ENCODE assay signal across 1 cellular context in genomic region chr18:3689091-3689490, GRCh38.
TF ChIP-seq lines count a peak whose summit lies in the region.

No MANE protein-coding gene starts in this region.

TF ChIP-seq in IMR-90, 13 proteins besides CTCF, POLR2A, EP300 and RAD21 (continued from another document):
- TF ChIP-seq ELK1 (IDR thresholded peaks at IDR 0.05; ENCODE audit: borderline replicate concordance, low read depth, low read length): no peak
- no peak for TF ChIP-seq BHLHE40 (IDR thresholded peaks at IDR 0.05; ENCODE audit: low read depth, low read length)
- TF ChIP-seq CEBPB (IDR thresholded peaks at IDR 0.05; ENCODE audit: low read depth, low read length): no peak
- no peak for TF ChIP-seq SMC3 (IDR thresholded peaks at IDR 0.05; ENCODE audit: low read depth, low read length)
- no peak for TF ChIP-seq RFX5 (IDR thresholded peaks at IDR 0.05; ENCODE audit: low read depth, low read length)
- no peak for TF ChIP-seq CHD1 (IDR thresholded peaks at IDR 0.05; ENCODE audit: low read depth, low read length)
- no peak for TF ChIP-seq MXI1 (IDR thresholded peaks at IDR 0.05; ENCODE audit: borderline replicate concordance, low read depth, low read length)
- no peak for TF ChIP-seq MAZ (IDR thresholded peaks at IDR 0.05; ENCODE audit: borderline replicate concordance, low read depth, low read length)
- TF ChIP-seq, protein P1, sequence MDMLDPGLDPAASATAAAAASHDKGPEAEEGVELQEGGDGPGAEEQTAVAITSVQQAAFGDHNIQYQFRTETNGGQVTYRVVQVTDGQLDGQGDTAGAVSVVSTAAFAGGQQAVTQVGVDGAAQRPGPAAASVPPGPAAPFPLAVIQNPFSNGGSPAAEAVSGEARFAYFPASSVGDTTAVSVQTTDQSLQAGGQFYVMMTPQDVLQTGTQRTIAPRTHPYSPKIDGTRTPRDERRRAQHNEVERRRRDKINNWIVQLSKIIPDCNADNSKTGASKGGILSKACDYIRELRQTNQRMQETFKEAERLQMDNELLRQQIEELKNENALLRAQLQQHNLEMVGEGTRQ (IDR thresholded peaks at IDR 0.05; ENCODE audit: low read depth, low read length): no peak
- TF ChIP-seq RCOR1 (IDR thresholded peaks at IDR 0.05; ENCODE audit: insufficient replicate concordance, low read length): no peak
- no peak for TF ChIP-seq NFE2L2 (IDR thresholded peaks at IDR 0.05; ENCODE audit: low read depth, low read length)
